Comparison of ENCODE assay signal across 19 cellular contexts in the genomic region with DNA sequence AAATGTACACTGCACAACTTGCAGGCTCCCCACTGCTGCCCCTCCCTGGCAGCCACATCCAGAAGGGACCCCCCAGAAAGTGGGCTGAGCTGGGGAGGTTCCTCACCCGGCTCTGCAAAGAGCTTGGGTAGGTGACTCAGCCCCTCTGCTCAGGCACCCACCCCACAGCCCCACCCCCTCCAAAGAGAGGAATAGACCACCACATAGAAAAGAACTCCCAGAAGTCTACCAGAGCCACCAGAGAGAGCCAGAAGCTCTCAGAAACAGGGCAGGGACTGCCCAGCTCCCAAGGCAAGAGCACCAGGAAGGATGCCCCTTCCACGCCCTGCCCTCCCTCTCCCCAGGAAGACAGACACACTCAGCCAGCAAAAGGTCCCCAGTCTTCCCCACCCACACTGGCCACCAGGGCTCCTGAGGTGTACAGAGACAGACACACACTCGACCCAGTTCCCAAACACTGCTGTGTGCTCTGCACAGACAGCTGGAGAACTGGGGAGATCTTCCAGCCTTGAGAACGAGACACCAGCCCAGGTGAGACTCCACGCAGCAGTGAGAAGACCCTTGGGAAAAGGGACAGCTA. TPM values are rescaled to one million over a fixed set of nuclear protein-coding genes. Genes with fewer than 3 reads are reported as not detected.
A peak's percentile ranks its signal among the peaks of the same experiment; 100 is the strongest.
DNase-seq lines count a peak whose midpoint lies in the region; ATAC-seq, FAIRE-seq and TF ChIP-seq lines count a peak whose summit lies in the region.
"Had no signal": no experiment of that assay in that cellular context is flagged by ENCODE, and none has a peak within 500 bp of the region (broad histone marks: within the 10 kb centered on the region; RNA-seq: fewer than 3 reads in every experiment).

No MANE protein-coding gene starts in this region.

- H3K27me3 Mint-ChIP-seq in activated CD4-positive, alpha-beta T cell treated with anti-CD3 and anti-CD28 coated beads for 36 hours, result no peaks in the 10 kb centered on the region
- no peaks in the 10 kb centered on the region for H3K27me3 Mint-ChIP-seq in activated CD4-positive, alpha-beta memory T cell treated with anti-CD3 and anti-CD28 coated beads for 36 hours
- no peaks in the 10 kb centered on the region for H3K27me3 Mint-ChIP-seq in endodermal cell (ENCODE audit: insufficient read depth)

- peaks cover 5% of the 10 kb centered on the region for H3K36me3 Mint-ChIP-seq in activated CD4-positive, alpha-beta T cell treated with anti-CD3 and anti-CD28 coated beads for 36 hours (ENCODE audit: low read depth)
- peaks cover 5% of the 10 kb centered on the region for H3K36me3 Mint-ChIP-seq in activated CD4-positive, alpha-beta memory T cell treated with anti-CD3 and anti-CD28 coated beads for 36 hours
- no peaks in the 10 kb centered on the region for H3K36me3 Mint-ChIP-seq in endodermal cell (ENCODE audit: low read depth)
- H3K36me3 Mint-ChIP-seq in stimulated activated effector memory CD8-positive, alpha-beta T cell treated with anti-CD3 and anti-CD28 coated beads, Interleukin-12 subunit alpha, Interleukin-12 subunit beta, amount 100 ng/mL, for 72 hours, result peaks cover 41% of the 10 kb centered on the region

- no peaks in the 10 kb centered on the region for H3K4me1 ChIP-seq in endodermal cell (ENCODE audit: control insufficient read depth, insufficient read depth, low read length)

- H3K36me3 ChIP-seq in endodermal cell (ENCODE audit: control insufficient read depth, insufficient read depth, low read length), result no peaks in the 10 kb centered on the region
- H3K36me3 ChIP-seq: prostate gland, suprapubic skin had no signal

- no peak overlapping the region for H3K27ac ChIP-seq in endodermal cell (ENCODE audit: low read depth, low read length)
- H3K27ac ChIP-seq: prostate gland, suprapubic skin had no signal

- no peak overlapping the region for H3K4me3 ChIP-seq in endodermal cell (ENCODE audit: low read length)
- H3K4me3 ChIP-seq: GM12878, lung, prostate gland, suprapubic skin had no signal

- no peak for ATAC-seq in activated CD4-positive, alpha-beta T cell treated with anti-CD3 and anti-CD28 coated beads for 36 hours
- ATAC-seq in stimulated activated effector memory CD8-positive, alpha-beta T cell treated with anti-CD3 and anti-CD28 coated beads, Interleukin-12 subunit alpha, Interleukin-12 subunit beta, amount 100 ng/mL, for 72 hours, result no peak
- ATAC-seq: GM12878 had no signal

- FAIRE-seq in frontal cortex (lab: Jason Lieb, UNC), result no peak
- FAIRE-seq: H54 had no signal

- peaks cover 63% of the 10 kb centered on the region for H3K4me1 Mint-ChIP-seq in activated CD4-positive, alpha-beta T cell treated with anti-CD3 and anti-CD28 coated beads for 36 hours
- peaks cover 50% of the 10 kb centered on the region for H3K4me1 Mint-ChIP-seq in activated CD4-positive, alpha-beta memory T cell treated with anti-CD3 and anti-CD28 coated beads for 36 hours (ENCODE audit: low read depth)
- H3K4me1 Mint-ChIP-seq in endodermal cell, result peaks cover 6% of the 10 kb centered on the region
- H3K4me1 Mint-ChIP-seq in stimulated activated effector memory CD8-positive, alpha-beta T cell treated with anti-CD3 and anti-CD28 coated beads, Interleukin-12 subunit alpha, Interleukin-12 subunit beta, amount 100 ng/mL, for 72 hours, result peaks cover 92% of the 10 kb centered on the region

- intact Hi-C loops in activated CD4-positive, alpha-beta T cell treated with anti-CD3 and anti-CD28 coated beads for 36 hours (cut with DNase I, micrococcal nuclease), result no loop called here
- intact Hi-C loops in activated CD4-positive, alpha-beta memory T cell treated with anti-CD3 and anti-CD28 coated beads for 36 hours (cut with micrococcal nuclease), result no loop called here
- intact Hi-C loops in posterior vena cava (cut with DNase I), result loop anchor here (5.0 to 10.0 kb wide), 2 partner anchors 216 to 489 kb away; a partner anchor contains a TSS

- CTCF ChIA-PET in activated CD4-positive, alpha-beta T cell treated with anti-CD3 and anti-CD28 coated beads for 36 hours (lab: Charles Lee), result interaction anchor here (1.2 to 1.6 kb wide), 2 partner anchors 9 to 11 kb away, joined by 3 to 5 read pairs; no protein-coding TSS in a partner anchor
- CTCF ChIA-PET in activated CD4-positive, alpha-beta memory T cell treated with anti-CD3 and anti-CD28 coated beads for 36 hours (lab: Charles Lee), result interaction anchor here (0.6 to 6.9 kb wide), 4 partner anchors 11 to 82 kb away, joined by 3 to 61 read pairs (median 6); a partner anchor contains a TSS

- H3K9ac ChIP-seq in endodermal cell (ENCODE audit: extremely low read depth, low read length, poor library complexity, severe bottlenecking), result no peak overlapping the region

- peak; percentile 41 for DNase-seq in activated CD4-positive, alpha-beta T cell treated with anti-CD3 and anti-CD28 coated beads for 36 hours
- DNase-seq in activated CD4-positive, alpha-beta T cell treated with anti-CD3 and anti-CD28 coated beads, Interleukin-2, amount 50 U/mL, for 1 hour, result no peak
- DNase-seq in activated CD4-positive, alpha-beta memory T cell treated with anti-CD3 and anti-CD28 coated beads for 36 hours, result peak; percentile 41
- DNase-seq in endodermal cell, result no peak
- no peak for DNase-seq in stimulated activated effector memory CD8-positive, alpha-beta T cell treated with anti-CD3 and anti-CD28 coated beads, Interleukin-12 subunit alpha, Interleukin-12 subunit beta, amount 100 ng/mL, for 72 hours (ENCODE audit: low spot score in 2 of 2)
- DNase-seq in posterior vena cava (ENCODE audit: low spot score), result no peak
- DNase-seq in frontal cortex (ENCODE audit: low spot score in 2 of 2), result no peak
- no peak for DNase-seq in medulla oblongata (ENCODE audit: extremely low spot score)
- DNase-seq: activated CD4-positive, CD25-positive, alpha-beta regulatory T cell; amniotic stem cell; head of caudate nucleus; NCI-H187 treated with DMSO at 0.1 percent for 48 hours; NCI-H774; SHP77 had no signal

- no peaks in the 10 kb centered on the region for H3K9me3 ChIP-seq in endodermal cell (ENCODE audit: control insufficient read depth, low read length)
- H3K9me3 ChIP-seq: prostate gland, suprapubic skin had no signal

- TF ChIP-seq CTCF in endodermal cell (conservative IDR thresholded peaks at IDR 0.05), result no peak

- 76 to 88% methylated on average over 4 to 5 of the region's 5 CpGs for WGBS in endodermal cell (ENCODE audit: insufficient coverage in 1 of 2, insufficient read length in 1 of 2), 2 experiments

- POLR2A ChIA-PET in activated CD4-positive, alpha-beta T cell treated with anti-CD3 and anti-CD28 coated beads for 36 hours (lab: Charles Lee), result no interaction called here
- POLR2A ChIA-PET in activated CD4-positive, alpha-beta memory T cell treated with anti-CD3 and anti-CD28 coated beads for 36 hours (lab: Charles Lee), result interaction anchor here (2.8 kb wide), 1 partner anchor 14 kb away, joined by 13 read pairs; no protein-coding TSS in a partner anchor

- H3K27me3 ChIP-seq in endodermal cell (ENCODE audit: control insufficient read depth, insufficient read depth, low read length, poor library complexity, severe bottlenecking), result no peaks in the 10 kb centered on the region
- H3K27me3 ChIP-seq: suprapubic skin had no signal

- peak overlapping the region; percentile 82 for H3K4me3 Mint-ChIP-seq in activated CD4-positive, alpha-beta T cell treated with anti-CD3 and anti-CD28 coated beads for 36 hours
- peak overlapping the region; percentile 21 for H3K4me3 Mint-ChIP-seq in activated CD4-positive, alpha-beta memory T cell treated with anti-CD3 and anti-CD28 coated beads for 36 hours
- no peak overlapping the region for H3K4me3 Mint-ChIP-seq in endodermal cell
- peak overlapping the region; percentile 86 for H3K4me3 Mint-ChIP-seq in stimulated activated effector memory CD8-positive, alpha-beta T cell treated with anti-CD3 and anti-CD28 coated beads, Interleukin-12 subunit alpha, Interleukin-12 subunit beta, amount 100 ng/mL, for 72 hours

- peak overlapping the region; percentile 91 for H3K27ac Mint-ChIP-seq in activated CD4-positive, alpha-beta T cell treated with anti-CD3 and anti-CD28 coated beads for 36 hours
- peak overlapping the region; percentile 95 for H3K27ac Mint-ChIP-seq in activated CD4-positive, alpha-beta memory T cell treated with anti-CD3 and anti-CD28 coated beads for 36 hours
- peak overlapping the region; percentile 64 for H3K27ac Mint-ChIP-seq in endodermal cell
- peak overlapping the region; percentile 93 for H3K27ac Mint-ChIP-seq in stimulated activated effector memory CD8-positive, alpha-beta T cell treated with anti-CD3 and anti-CD28 coated beads, Interleukin-12 subunit alpha, Interleukin-12 subunit beta, amount 100 ng/mL, for 72 hours

- no peaks in the 10 kb centered on the region for H3K9me3 Mint-ChIP-seq in activated CD4-positive, alpha-beta T cell treated with anti-CD3 and anti-CD28 coated beads for 36 hours (ENCODE audit: low read depth)
- H3K9me3 Mint-ChIP-seq in activated CD4-positive, alpha-beta memory T cell treated with anti-CD3 and anti-CD28 coated beads for 36 hours, result no peaks in the 10 kb centered on the region
- H3K9me3 Mint-ChIP-seq in endodermal cell, result no peaks in the 10 kb centered on the region
- no peaks in the 10 kb centered on the region for H3K9me3 Mint-ChIP-seq in stimulated activated effector memory CD8-positive, alpha-beta T cell treated with anti-CD3 and anti-CD28 coated beads, Interleukin-12 subunit alpha, Interleukin-12 subunit beta, amount 100 ng/mL, for 72 hours

RNA-seq across cellular contexts. Expression of a gene that starts 28.2 kb away (rescaled TPM):
- total RNA-seq in activated CD4-positive, alpha-beta T cell treated with anti-CD3 and anti-CD28 coated beads for 36 hours, result 10 to 100 TPM; 65.2 to 71.0 TPM
- total RNA-seq in activated CD4-positive, alpha-beta memory T cell treated with anti-CD3 and anti-CD28 coated beads for 36 hours, result 10 to 100 TPM; 55.4 to 58.2 TPM
- total RNA-seq in endodermal cell (10 to 100 TPM; 41.7 to 45.9 TPM), posterior vena cava (10 to 100 TPM; 49.2 to 84.8 TPM), frontal cortex (57.5 TPM)
- 51.8 TPM for polyA plus RNA-seq in endodermal cell (2013, experiment 1 of 2)
- 45.1 TPM for polyA plus RNA-seq in endodermal cell (2013, experiment 2 of 2)

Comparison
In these comparisons a context has a peak if more than half of its experiments do, and no peak if none do; other contexts are left out.
1. DNase-seq: peak in activated CD4-positive, alpha-beta T cell treated with anti-CD3 and anti-CD28 coated beads for 36 hours (single experiment) and activated CD4-positive, alpha-beta memory T cell treated with anti-CD3 and anti-CD28 coated beads for 36 hours (single experiment); none in activated CD4-positive, alpha-beta T cell treated with anti-CD3 and anti-CD28 coated beads, Interleukin-2, amount 50 U/mL, for 1 hour (single experiment), endodermal cell (single experiment), stimulated activated effector memory CD8-positive, alpha-beta T cell treated with anti-CD3 and anti-CD28 coated beads, Interleukin-12 subunit alpha, Interleukin-12 subunit beta, amount 100 ng/mL, for 72 hours (0 of 2), posterior vena cava (single experiment), frontal cortex (0 of 2) and medulla oblongata (single experiment).
2. intact Hi-C loops: an anchor here in posterior vena cava (5.0 to 10.0 kb wide); none called in activated CD4-positive, alpha-beta T cell treated with anti-CD3 and anti-CD28 coated beads for 36 hours and activated CD4-positive, alpha-beta memory T cell treated with anti-CD3 and anti-CD28 coated beads for 36 hours.
3. Peak in every context shown above with its lines, with median percentiles within 50 percentile points of each other: H3K27ac Mint-ChIP-seq.